ENCODE assay signal across 27 cellular contexts in genomic region chr21:32093758-32094463, GRCh38.
"Had no signal": no experiment of that assay in that cellular context is flagged by ENCODE, and none has a peak within 500 bp of the region (broad histone marks: within the 10 kb centered on the region; RNA-seq: fewer than 3 reads in every experiment).

No MANE protein-coding gene starts in this region.

- H3K27me3 ChIP-seq: ascending aorta, breast epithelium, cardiac muscle cell, colonic mucosa, esophagus squamous epithelium, gastroesophageal sphincter had no signal

- H3K36me3 ChIP-seq: ascending aorta, breast epithelium, cardiac muscle cell, colonic mucosa, esophagus squamous epithelium, gastroesophageal sphincter had no signal

- H3K4me3 ChIP-seq: ascending aorta, breast epithelium, cardiac muscle cell, colonic mucosa, esophagus squamous epithelium, gastroesophageal sphincter had no signal

- H3K9me3 ChIP-seq: ascending aorta, breast epithelium, colonic mucosa, esophagus squamous epithelium, gastroesophageal sphincter had no signal

- H3K4me1 ChIP-seq: breast epithelium, colonic mucosa, esophagus squamous epithelium, gastroesophageal sphincter had no signal

- H3K27ac ChIP-seq: ascending aorta, breast epithelium, cardiac muscle cell, colonic mucosa, epithelial cell of prostate, esophagus squamous epithelium, gastroesophageal sphincter, VCaP had no signal

- DNase-seq: activated CD4-positive, alpha-beta T cell treated with anti-CD3 and anti-CD28 coated beads for 1 hour; activated CD4-positive, alpha-beta T cell treated with anti-CD3 and anti-CD28 coated beads for 48 hours; activated CD4-positive, alpha-beta T cell treated with anti-CD3 and anti-CD28 coated beads, Interleukin-2, amount 50 U/mL, for 1 hour; activated CD4-positive, alpha-beta T cell treated with anti-CD3 and anti-CD28 coated beads, Interleukin-2, amount 50 U/mL, for 48 hours; activated CD8-positive, alpha-beta memory T cell treated with anti-CD3 and anti-CD28 coated beads for 24 hours; activated CD8-positive, alpha-beta memory T cell treated with anti-CD3 and anti-CD28 coated beads, Interleukin-2, amount 50 U/mL, for 48 hours; activated CD8-positive, alpha-beta T cell treated with anti-CD3 and anti-CD28 coated beads for 36 hours; activated gamma-delta T cell; activated naive CD4-positive, alpha-beta T cell; activated naive CD4-positive, alpha-beta T cell treated with anti-CD3 and anti-CD28 coated beads, Interleukin-2, amount 10 ng/mL, durations not matched to agents 7 days and 5 days; activated naive CD8-positive, alpha-beta T cell treated with anti-CD3 and anti-CD28 coated beads, Interleukin-2, amount 10 ng/mL, durations not matched to agents 7 days and 5 days; activated T-cell treated with anti-CD3 and anti-CD28 coated beads for 4 hours; activated T-cell treated with anti-CD3 and anti-CD28 coated beads, Interleukin-2, amount 50 U/mL, for 24 hours; activated T-cell treated with anti-CD3 and anti-CD28 coated beads, Interleukin-2, amount 50 U/mL, for 72 hours; central memory CD4-positive, alpha-beta T cell; cerebellar nuclear complex; colonic mucosa; effector CD8-positive, alpha-beta T cell; esophagus squamous epithelium; T-cell; T-helper 9 cell had no signal
